ENCODE assay signal across 17 cellular contexts in the genomic region with DNA sequence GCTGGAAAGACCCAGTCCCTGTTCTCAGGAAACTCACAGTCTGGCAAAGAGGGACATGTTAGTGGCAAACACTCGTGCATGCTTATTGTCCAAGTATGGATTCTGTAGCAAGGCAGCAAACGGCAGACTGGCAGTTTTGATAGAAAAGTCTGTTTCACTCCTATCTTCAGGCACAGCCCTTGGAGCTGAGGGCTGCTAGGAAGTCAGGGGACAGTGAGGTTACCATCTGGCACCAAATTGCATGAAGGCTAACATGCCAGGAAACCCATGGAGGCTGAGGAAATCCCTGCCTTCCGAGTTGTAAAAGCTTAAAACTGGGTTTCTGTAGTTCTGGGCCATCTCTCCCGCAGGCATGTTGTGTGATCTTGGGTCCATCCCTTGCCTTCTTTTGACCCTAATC. TPM values are rescaled to one million over a fixed set of nuclear protein-coding genes. Genes with fewer than 3 reads are reported as not detected.
DNase-seq lines count a peak whose midpoint lies in the region; ATAC-seq and TF ChIP-seq lines count a peak whose summit lies in the region.
"Had no signal": no experiment of that assay in that cellular context is flagged by ENCODE, and none has a peak within 500 bp of the region (broad histone marks: within the 10 kb centered on the region; RNA-seq: fewer than 3 reads in every experiment).

No MANE protein-coding gene starts in this region.

- TF ChIP-seq POLR2A in ovary (IDR thresholded peaks at IDR 0.05) = no peak

- WGBS in ovary, 3 donors = 60 to 73% (median 66%) methylated on average over 4 of the region's 4 CpGs

- intact Hi-C loops in lower lobe of right lung (cut with DNase I) = no loop called here
- intact Hi-C loops in ovary (cut with DNase I) = no loop called here

- H3K4me1 ChIP-seq in BLaER1 = peaks cover 84% of the 10 kb centered on the region
- no peaks in the 10 kb centered on the region for H3K4me1 ChIP-seq in endocrine pancreas (ENCODE audit: control insufficient read depth, insufficient read depth, low read length)
- peaks cover 22% of the 10 kb centered on the region for H3K4me1 ChIP-seq in lower lobe of right lung
- no peaks in the 10 kb centered on the region for H3K4me1 ChIP-seq in ovary (ENCODE audit: insufficient read depth)
- H3K4me1 ChIP-seq: A549 had no signal

- H3K27ac ChIP-seq in BLaER1 = 0 out of 2 replicates have a peak overlapping the region, but pooled peaks have one; percentile 42
- no peak overlapping the region for H3K27ac ChIP-seq in lower lobe of right lung
- no peak overlapping the region for H3K27ac ChIP-seq in ovary
- H3K27ac ChIP-seq: A549, SK-N-MC had no signal

- no peak overlapping the region for H3K4me3 ChIP-seq in BLaER1
- H3K4me3 ChIP-seq in endocrine pancreas (ENCODE audit: control insufficient read depth, insufficient read depth, low read length) = no peak overlapping the region
- H3K4me3 ChIP-seq in lower lobe of right lung = no peak overlapping the region
- no peak overlapping the region for H3K4me3 ChIP-seq in ovary
- H3K4me3 ChIP-seq: A549, SK-N-MC had no signal

- ATAC-seq in lower lobe of right lung (no peak), GM18511 (IDR thresholded peaks at IDR 0.05; ENCODE audit: unreplicated experiment) (no peak)
- ATAC-seq: A549 had no signal

- peak overlapping the region; percentile 91 for H3K4me2 ChIP-seq in BLaER1
- H3K4me2 ChIP-seq: A549 had no signal

- peak; percentile 93 for DNase-seq in G401 (ENCODE audit: low spot score)
- DNase-seq in NCI-H69 (lab: John Stamatoyannopoulos, UW) = peak; percentile 52
- no peak for DNase-seq in NCI-H1417 (lab: John Stamatoyannopoulos, UW)
- no peak for DNase-seq in lower lobe of right lung
- DNase-seq in ovary = no peak
- DNase-seq: GDM1, GOT3, MM.1S, NCI-H1092, NCI-H146, NCI-H226, SHP77 had no signal

- no peak for TF ChIP-seq EP300 in ovary (IDR thresholded peaks at IDR 0.05)

- H3K9me3 ChIP-seq in BLaER1 (no peaks in the 10 kb centered on the region), endocrine pancreas (ENCODE audit: control insufficient read depth, low read length) (no peaks in the 10 kb centered on the region), lower lobe of right lung (no peaks in the 10 kb centered on the region), ovary (no peaks in the 10 kb centered on the region)
- H3K9me3 ChIP-seq: A549 had no signal

- in situ Hi-C loops in G401 (cut with HindIII; ENCODE audit: low sequenced_read_pairs) = no loop called here

- H3K9ac ChIP-seq in BLaER1 = no peak overlapping the region; the same call in 1 of the 2 replicates
- H3K9ac ChIP-seq in endocrine pancreas (ENCODE audit: control insufficient read depth, insufficient read depth, low read length) = peak overlapping the region; percentile 35

- TF ChIP-seq CTCF in lower lobe of right lung (IDR thresholded peaks at IDR 0.05) (no peak), ovary (IDR thresholded peaks at IDR 0.05) (no peak)

- H3K36me3 ChIP-seq in BLaER1 = no peaks in the 10 kb centered on the region
- no peaks in the 10 kb centered on the region for H3K36me3 ChIP-seq in endocrine pancreas (ENCODE audit: control insufficient read depth, insufficient read depth, low read length)
- no peaks in the 10 kb centered on the region for H3K36me3 ChIP-seq in lower lobe of right lung
- H3K36me3 ChIP-seq in ovary = no peaks in the 10 kb centered on the region

- H4K20me1 ChIP-seq in BLaER1 = no peaks in the 10 kb centered on the region

- H3K27me3 ChIP-seq in BLaER1 (no peaks in the 10 kb centered on the region), endocrine pancreas (ENCODE audit: control insufficient read depth, insufficient read depth, low read length) (no peaks in the 10 kb centered on the region), lower lobe of right lung (ENCODE audit: low read depth) (no peaks in the 10 kb centered on the region), ovary (no peaks in the 10 kb centered on the region)

RNA-seq across cellular contexts. Expression of gene CALM1, which starts 32.9 kb away (rescaled TPM):
- 159 and 239 TPM in 2 replicates for total RNA-seq in G401 (2014; rRNA removed; shearing (Covaris generic))
- 518 TPM for total RNA-seq in lower lobe of right lung
- 100 to 1,000 TPM; 122 to 312 (median 225) TPM for total RNA-seq in ovary
- 100 to 1,000 TPM; 143 to 514 TPM for polyA plus RNA-seq in ovary

Comparison
In these comparisons a context has a peak if more than half of its experiments do, and no peak if none do; other contexts are left out.
1. DNase-seq: peak in G401 (single experiment) and NCI-H69 (single experiment); none in NCI-H1417 (0 of 3), lower lobe of right lung (single experiment) and ovary (0 of 5).